ENCODE assay signal across 9 cellular contexts in the genomic region with DNA sequence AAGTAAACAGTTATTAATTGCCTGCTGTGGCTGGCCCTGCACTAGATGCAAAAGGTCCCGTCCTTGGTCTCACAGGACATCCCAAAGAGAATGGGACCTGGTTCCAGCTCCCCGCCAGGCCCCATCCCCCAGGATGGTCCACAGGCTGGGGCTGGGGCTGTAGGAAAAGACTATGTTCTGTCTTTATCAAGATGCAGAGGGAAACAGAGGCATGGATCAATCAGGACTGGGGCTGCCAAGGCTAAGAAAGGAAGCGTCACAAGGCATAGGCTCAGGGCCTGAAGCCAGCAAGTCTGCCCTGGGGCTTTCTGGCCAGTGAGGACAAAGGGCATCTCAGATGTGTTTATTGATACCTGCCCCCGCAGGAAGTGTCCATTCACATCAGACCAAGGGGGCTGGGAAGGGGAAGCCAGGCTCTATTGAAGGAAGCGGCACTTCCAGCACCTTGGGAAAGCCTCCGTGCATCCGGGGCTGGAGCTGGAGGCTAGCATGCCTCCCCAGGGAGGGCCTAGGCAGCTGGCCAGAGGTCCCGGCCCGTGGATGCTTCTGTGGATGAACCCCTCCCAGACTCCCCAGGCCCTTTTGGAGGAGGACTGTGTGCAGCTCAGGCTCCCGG. TPM values are rescaled to one million over a fixed set of nuclear protein-coding genes. Genes with fewer than 3 reads are reported as not detected.
DNase-seq lines count a peak whose midpoint lies in the region; ATAC-seq, FAIRE-seq and TF ChIP-seq lines count a peak whose summit lies in the region.
"Had no signal": no experiment of that assay in that cellular context is flagged by ENCODE, and none has a peak within 500 bp of the region (broad histone marks: within the 10 kb centered on the region; RNA-seq: fewer than 3 reads in every experiment).

No MANE protein-coding gene starts in this region.

- no peaks in the 10 kb centered on the region for H3K9me3 Mint-ChIP-seq in natural killer cell

- no peaks in the 10 kb centered on the region for H3K36me3 Mint-ChIP-seq in natural killer cell

- FAIRE-seq in RCC 7860 (lab: Jason Lieb, UNC): no peak

- peak overlapping the region; percentile 93 for H3K27ac ChIP-seq in epithelial cell of prostate
- H3K27ac ChIP-seq: HL-60 had no signal

- no peaks in the 10 kb centered on the region for H3K36me3 ChIP-seq in H7 (replicated peaks; ENCODE audit: control insufficient read depth, insufficient read depth, low read length)

- no peaks in the 10 kb centered on the region for H3K27me3 Mint-ChIP-seq in natural killer cell (ENCODE audit: low read depth in 2 of 2)

- peak; percentile 39 for DNase-seq in AG08395 (ENCODE audit: low spot score)
- DNase-seq in RCC 7860 (ENCODE audit: low spot score): peak; percentile 56
- no peak for DNase-seq in epithelial cell of prostate (ENCODE audit: low read depth, low spot score)
- DNase-seq in natural killer cell: no peak
- no peak for DNase-seq in H7
- DNase-seq in NCI-H2196 (lab: John Stamatoyannopoulos, UW; ENCODE audit: unreplicated experiment): no peak

- H3K4me3 ChIP-seq in H7 (ENCODE audit: insufficient read depth, low read depth, low read length): no peak overlapping the region

- H3K27me3 ChIP-seq in H7 (ENCODE audit: control insufficient read depth, insufficient read depth, low read length): peaks cover 3% of the 10 kb centered on the region; the same call in 1 of the 2 replicates

- no peak for TF ChIP-seq CTCF in natural killer cell (IDR thresholded peaks at IDR 0.05)

- intact Hi-C loops in natural killer cell (cut with micrococcal nuclease): loop anchor here (2.0 kb wide), 1 partner anchor 19 kb away; no protein-coding TSS in a partner anchor

- peak overlapping the region; percentile 98 for H3K27ac Mint-ChIP-seq in natural killer cell

- ATAC-seq in natural killer cell: no peak
- ATAC-seq in GM18517 (IDR thresholded peaks at IDR 0.05; ENCODE audit: unreplicated experiment): no peak
- ATAC-seq in GM19455 (IDR thresholded peaks at IDR 0.05; ENCODE audit: unreplicated experiment): no peak

- peak overlapping the region; percentile 89 for H3K4me3 Mint-ChIP-seq in natural killer cell

- H3K4me1 Mint-ChIP-seq in natural killer cell: peaks cover 85 to 93% of the 10 kb centered on the region in 2 donors

RNA-seq across cellular contexts. Expression of a gene that starts 5.8 kb away (rescaled TPM):
- total RNA-seq in natural killer cell: 100 to 1,000 TPM; 134 to 193 (median 178) TPM
- total RNA-seq in H7 (2014; rRNA removed; shearing (Covaris generic)): 0.04 and 0.31 TPM in 2 replicates

RNA-seq across cellular contexts. Expression of a gene that starts 48.0 kb away (rescaled TPM):
- under 1 TPM; 0.14 to 0.52 (median 0.40) TPM for total RNA-seq in natural killer cell
- total RNA-seq in H7 (2014; rRNA removed; shearing (Covaris generic)): 0.17 and 0.18 TPM in 2 replicates

Comparison
In these comparisons a context has a peak if more than half of its experiments do, and no peak if none do; other contexts are left out.
1. DNase-seq: peak in AG08395 (single experiment) and RCC 7860 (single experiment); none in epithelial cell of prostate (single experiment), natural killer cell (single experiment), H7 (single experiment) and NCI-H2196 (single experiment).
2. RNA of a gene that starts 5.8 kb away (total RNA-seq): 134 to 193 TPM in natural killer cell; 0.04 to 0.31 TPM in H7; every median in the first group is over 100 times any median in the second.